Comparison of ENCODE assay signal across 2 cellular contexts in genomic region chr4:150564967-150565366, GRCh38. TPM values are rescaled to one million over a fixed set of nuclear protein-coding genes. Genes with fewer than 3 reads are reported as not detected.
"Had no signal": no experiment of that assay in that cellular context is flagged by ENCODE, and none has a peak within 500 bp of the region (broad histone marks: within the 10 kb centered on the region; RNA-seq: fewer than 3 reads in every experiment).

No MANE protein-coding gene starts in this region.

RNA-seq across cellular contexts. Expression of gene MAB21L2, which starts 17.0 kb away (rescaled TPM):
- total RNA-seq: G401, GM12878 had no signal
